In genomic region chr3:141371882-141372281, GRCh38 we compare ENCODE assay signal across 14 cellular contexts. TPM values are rescaled to one million over a fixed set of nuclear protein-coding genes. Genes with fewer than 3 reads are reported as not detected.
DNase-seq lines count a peak whose midpoint lies in the region; ATAC-seq and TF ChIP-seq lines count a peak whose summit lies in the region.
"Had no signal": no experiment of that assay in that cellular context is flagged by ENCODE, and none has a peak within 500 bp of the region (broad histone marks: within the 10 kb centered on the region; RNA-seq: fewer than 3 reads in every experiment).

No MANE protein-coding gene starts in this region.

- H3K27me3 Mint-ChIP-seq in activated naive CD4-positive, alpha-beta T cell treated with anti-CD3 and anti-CD28 coated beads, Interleukin-2, amount 10 ng/mL, durations not matched to agents 7 days and 5 days: peaks cover under 1% of the 10 kb centered on the region
- no peaks in the 10 kb centered on the region for H3K27me3 Mint-ChIP-seq in stimulated activated memory B cell treated with anti-CD40 and anti-IgM and Interleukin-4, amounts not matched to agents 10 μg/mL and 1 μg/mL and 100 μg/mL, for 72 hours

- CTCF ChIA-PET in activated naive CD4-positive, alpha-beta T cell treated with anti-CD3 and anti-CD28 coated beads, Interleukin-2, amount 10 ng/mL, durations not matched to agents 7 days and 5 days (lab: Charles Lee): interaction anchor here (0.6 to 5.1 kb wide), 5 partner anchors 26 to 88 kb away, joined by 3 to 29 read pairs (median 3); no protein-coding TSS in a partner anchor

- no peak for DNase-seq in activated naive CD4-positive, alpha-beta T cell treated with anti-CD3 and anti-CD28 coated beads, Interleukin-2, amount 50 U/mL, for 72 hours (ENCODE audit: low spot score in 2 of 2)
- DNase-seq in activated naive CD4-positive, alpha-beta T cell treated with anti-CD3 and anti-CD28 coated beads, Interleukin-2, amount 10 ng/mL, durations not matched to agents 7 days and 5 days: no peak
- DNase-seq in COLO668 (lab: John Stamatoyannopoulos, UW; ENCODE audit: unreplicated experiment) (no peak), NCI-H526 (lab: John Stamatoyannopoulos, UW) (no peak)
- DNase-seq: amniotic stem cell; NCI-H2029; stimulated activated CD4-positive, alpha-beta T cell treated with anti-CD3 and anti-CD28 coated beads, Interleukin-4, amount 100 ng/mL, for 4 hours; stimulated activated naive CD4-positive, alpha-beta T cell treated with Interleukin-2 at 50 U/mL for 16 hours; WERI-Rb-1 had no signal

- peaks cover 0 to 3% of the 10 kb centered on the region in 2 donors for H3K36me3 Mint-ChIP-seq in activated naive CD4-positive, alpha-beta T cell treated with anti-CD3 and anti-CD28 coated beads, Interleukin-2, amount 50 U/mL, for 72 hours
- no peaks in the 10 kb centered on the region for H3K36me3 Mint-ChIP-seq in activated naive CD4-positive, alpha-beta T cell treated with anti-CD3 and anti-CD28 coated beads, Interleukin-2, amount 10 ng/mL, durations not matched to agents 7 days and 5 days
- peaks cover 4% of the 10 kb centered on the region for H3K36me3 Mint-ChIP-seq in stimulated activated memory B cell treated with anti-CD40 and anti-IgM and Interleukin-4, amounts not matched to agents 10 μg/mL and 1 μg/mL and 100 μg/mL, for 72 hours

- peaks cover 26% of the 10 kb centered on the region for H3K4me1 Mint-ChIP-seq in activated naive CD4-positive, alpha-beta T cell treated with anti-CD3 and anti-CD28 coated beads, Interleukin-2, amount 10 ng/mL, durations not matched to agents 7 days and 5 days
- H3K4me1 Mint-ChIP-seq in stimulated activated memory B cell treated with anti-CD40 and anti-IgM and Interleukin-4, amounts not matched to agents 10 μg/mL and 1 μg/mL and 100 μg/mL, for 72 hours: peaks cover 84% of the 10 kb centered on the region

- H3K4me3 Mint-ChIP-seq in activated naive CD4-positive, alpha-beta T cell treated with anti-CD3 and anti-CD28 coated beads, Interleukin-2, amount 10 ng/mL, durations not matched to agents 7 days and 5 days: no peak overlapping the region
- no peak overlapping the region for H3K4me3 Mint-ChIP-seq in stimulated activated memory B cell treated with anti-CD40 and anti-IgM and Interleukin-4, amounts not matched to agents 10 μg/mL and 1 μg/mL and 100 μg/mL, for 72 hours
- H3K4me3 Mint-ChIP-seq: mesothelial cell of epicardium had no signal

- peaks cover 0 to 9% of the 10 kb centered on the region in 2 donors for H3K9me3 Mint-ChIP-seq in activated naive CD4-positive, alpha-beta T cell treated with anti-CD3 and anti-CD28 coated beads, Interleukin-2, amount 50 U/mL, for 72 hours
- peaks cover 4% of the 10 kb centered on the region for H3K9me3 Mint-ChIP-seq in activated naive CD4-positive, alpha-beta T cell treated with anti-CD3 and anti-CD28 coated beads, Interleukin-2, amount 10 ng/mL, durations not matched to agents 7 days and 5 days
- H3K9me3 Mint-ChIP-seq in stimulated activated memory B cell treated with anti-CD40 and anti-IgM and Interleukin-4, amounts not matched to agents 10 μg/mL and 1 μg/mL and 100 μg/mL, for 72 hours: no peaks in the 10 kb centered on the region
- H3K9me3 Mint-ChIP-seq: mesothelial cell of epicardium had no signal

- H3K27ac Mint-ChIP-seq in activated naive CD4-positive, alpha-beta T cell treated with anti-CD3 and anti-CD28 coated beads, Interleukin-2, amount 50 U/mL, for 72 hours: peak overlapping the region in 1 of 2 donors; percentile 44
- H3K27ac Mint-ChIP-seq in activated naive CD4-positive, alpha-beta T cell treated with anti-CD3 and anti-CD28 coated beads, Interleukin-2, amount 10 ng/mL, durations not matched to agents 7 days and 5 days: no peak overlapping the region
- H3K27ac Mint-ChIP-seq in stimulated activated memory B cell treated with anti-CD40 and anti-IgM and Interleukin-4, amounts not matched to agents 10 μg/mL and 1 μg/mL and 100 μg/mL, for 72 hours: peak overlapping the region; percentile 83
- H3K27ac Mint-ChIP-seq: mesothelial cell of epicardium had no signal

- peak; percentile 9 to 11 for ATAC-seq in activated naive CD4-positive, alpha-beta T cell treated with anti-CD3 and anti-CD28 coated beads, Interleukin-2, amount 50 U/mL, for 72 hours
- ATAC-seq in GM21390 (IDR thresholded peaks at IDR 0.05; ENCODE audit: unreplicated experiment): peak; percentile 33
- ATAC-seq in HG03442 (IDR thresholded peaks at IDR 0.05; ENCODE audit: unreplicated experiment): peak; percentile 33
- ATAC-seq in stimulated activated memory B cell treated with anti-CD40 and anti-IgM and Interleukin-4, amounts not matched to agents 10 μg/mL and 1 μg/mL and 100 μg/mL, for 72 hours: peak; percentile 69
- no peak for ATAC-seq in SK-N-SH treated with all-trans-retinoic acid at 6 μM for 48 hours

TF ChIP-seq in SK-N-SH treated with all-trans-retinoic acid at 6 μM for 48 hours, 23 proteins besides CTCF, POLR2A, EP300 and RAD21:
- TF ChIP-seq TSHZ2 (CRISPR knock-in tag; IDR thresholded peaks at IDR 0.05) (no peak), ZNF70 (CRISPR knock-in tag; IDR thresholded peaks at IDR 0.05) (no peak), ZNF565 (CRISPR knock-in tag; conservative IDR thresholded peaks at IDR 0.05; ENCODE audit: low read depth) (no peak), SNAI2 (CRISPR knock-in tag; IDR thresholded peaks at IDR 0.05) (no peak), ZC3H10 (CRISPR knock-in tag; IDR thresholded peaks at IDR 0.05) (no peak)

RNA-seq across cellular contexts. Expression of gene ZBTB38, which starts 3.6 kb away (rescaled TPM):
- total RNA-seq in activated naive CD4-positive, alpha-beta T cell treated with anti-CD3 and anti-CD28 coated beads, Interleukin-2, amount 50 U/mL, for 72 hours: 10 to 100 TPM; 13.4 to 19.9 TPM
